ENCODE assay signal across 14 cellular contexts in the genomic region with DNA sequence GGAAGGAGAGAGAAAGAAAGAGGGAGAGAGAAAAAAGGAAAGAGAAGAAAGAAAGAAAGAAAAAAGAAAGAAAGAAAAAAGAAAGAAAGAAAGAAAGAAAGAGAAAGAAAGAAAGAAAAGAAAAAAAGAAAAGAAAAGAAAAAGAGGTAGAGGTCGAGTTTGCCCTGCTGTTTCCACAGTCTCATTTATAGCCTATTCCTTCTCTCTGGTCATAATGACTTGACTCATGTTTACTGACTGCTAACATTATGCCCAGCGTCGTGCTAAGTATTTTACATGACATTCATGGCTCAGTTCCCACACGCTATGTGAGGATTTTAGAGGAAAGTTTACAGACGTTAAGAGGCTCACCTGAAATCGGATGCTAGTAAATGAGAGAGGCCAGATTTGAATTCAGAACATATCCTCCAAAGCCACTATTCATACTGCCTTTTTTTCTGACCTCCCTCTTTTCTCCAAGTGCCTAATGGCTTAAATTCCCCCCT.
"Had no signal": no experiment of that assay in that cellular context is flagged by ENCODE, and none has a peak within 500 bp of the region (broad histone marks: within the 10 kb centered on the region; RNA-seq: fewer than 3 reads in every experiment).

No MANE protein-coding gene starts in this region.

- H3K4me1 ChIP-seq: ascending aorta, body of pancreas had no signal

- H3K27ac ChIP-seq: ascending aorta, body of pancreas had no signal

- DNase-seq: activated B cell treated with CpG ODN at 0.5 μM for 24 hours; activated CD4-positive, alpha-beta T cell treated with anti-CD3 and anti-CD28 coated beads for 1 hour; activated CD8-positive, alpha-beta memory T cell treated with anti-CD3 and anti-CD28 coated beads, Interleukin-2, amount 10 ng/mL, durations not matched to agents 7 days and 5 days; activated effector memory CD4-positive, alpha-beta T cell treated with Interleukin-2 at 50 U/mL for 16 hours; activated naive CD4-positive, alpha-beta T cell; activated naive CD8-positive, alpha-beta T cell treated with anti-CD3 and anti-CD28 coated beads, Interleukin-2, amount 50 U/mL, for 24 hours; activated T-cell treated with anti-CD3 and anti-CD28 coated beads, Interleukin-2, amount 50 U/mL, for 24 hours; amniotic stem cell; body of pancreas; central memory CD4-positive, alpha-beta T cell; NCI-H1436 treated with DMSO at 0.1 percent for 48 hours; SHP77 had no signal

- H3K9me3 ChIP-seq: ascending aorta, body of pancreas, SJSA1 had no signal

- H3K36me3 ChIP-seq: ascending aorta, SJSA1 had no signal

- H3K27me3 ChIP-seq: ascending aorta, body of pancreas, SJSA1 had no signal

- H3K4me3 ChIP-seq: ascending aorta, body of pancreas, SJSA1 had no signal
